In genomic region chr10:125547010-125547650, GRCh38 we compare ENCODE assay signal across 32 cellular contexts.
"Had no signal": no experiment of that assay in that cellular context is flagged by ENCODE, and none has a peak within 500 bp of the region (broad histone marks: within the 10 kb centered on the region; RNA-seq: fewer than 3 reads in every experiment).

No MANE protein-coding gene starts in this region.

- H3K27ac ChIP-seq: adrenal gland, body of pancreas, colonic mucosa, foreskin keratinocyte, gastroesophageal sphincter, heart right ventricle, hepatocyte, WERI-Rb-1 had no signal

- H3K9me3 ChIP-seq: adrenal gland, body of pancreas, colonic mucosa had no signal

- H3K9me3 Mint-ChIP-seq: activated CD4-positive, alpha-beta memory T cell treated with anti-CD3 and anti-CD28 coated beads, Interleukin-2, amount 10 ng/mL, durations not matched to agents 7 days and 5 days; activated CD4-positive, alpha-beta T cell treated with anti-CD3 and anti-CD28 coated beads, Interleukin-2, amount 10 ng/mL, durations not matched to agents 7 days and 5 days; activated naive CD4-positive, alpha-beta T cell treated with anti-CD3 and anti-CD28 coated beads for 36 hours; activated naive CD4-positive, alpha-beta T cell treated with anti-CD3 and anti-CD28 coated beads, Interleukin-2, amount 50 U/mL, for 24 hours; activated naive CD8-positive, alpha-beta T cell treated with anti-CD3 and anti-CD28 coated beads for 36 hours; activated naive CD8-positive, alpha-beta T cell treated with anti-CD3 and anti-CD28 coated beads, Interleukin-2, amount 50 U/mL, for 24 hours; activated T-cell treated with anti-CD3 and anti-CD28 coated beads, Interleukin-2, amount 50 U/mL, for 4 hours; activated T-helper 17 cell treated with anti-CD3 and anti-CD28 coated beads, Interleukin-2, amount 50 U/mL, for 72 hours; T-helper 2 cell treated with Interferon-gamma antibody and Interleukin-4, amounts not matched to agents 5 μg/mL and 100 μg/mL, for 36 hours had no signal

- DNase-seq: activated CD4-positive, alpha-beta memory T cell treated with anti-CD3 and anti-CD28 coated beads, Interleukin-2, amount 10 ng/mL, durations not matched to agents 7 days and 5 days; activated CD4-positive, alpha-beta T cell treated with anti-CD3 and anti-CD28 coated beads for 1 hour; activated CD4-positive, alpha-beta T cell treated with anti-CD3 and anti-CD28 coated beads for 4 hours; activated CD4-positive, alpha-beta T cell treated with anti-CD3 and anti-CD28 coated beads, Interleukin-2, amount 10 ng/mL, durations not matched to agents 7 days and 5 days; activated CD4-positive, alpha-beta T cell treated with anti-CD3 and anti-CD28 coated beads, Interleukin-2, amount 50 U/mL, for 4 hours; activated CD4-positive, CD25-positive, alpha-beta regulatory T cell; activated CD8-positive, alpha-beta memory T cell treated with anti-CD3 and anti-CD28 coated beads, Interleukin-2, amount 50 U/mL, for 48 hours; activated effector memory CD4-positive, alpha-beta T cell treated with Interleukin-2 at 50 U/mL for 16 hours; activated naive CD4-positive, alpha-beta T cell treated with anti-CD3 and anti-CD28 coated beads for 36 hours; activated naive CD8-positive, alpha-beta T cell treated with anti-CD3 and anti-CD28 coated beads for 36 hours; activated naive CD8-positive, alpha-beta T cell treated with anti-CD3 and anti-CD28 coated beads, Interleukin-2, amount 50 U/mL, for 24 hours; activated T-cell treated with anti-CD3 and anti-CD28 coated beads for 4 hours; activated T-cell treated with anti-CD3 and anti-CD28 coated beads, Interleukin-2, amount 50 U/mL, for 4 hours; adrenal gland; amygdala; aorta; body of pancreas; caudate nucleus; cerebellar nuclear complex; colonic mucosa; effector CD8-positive, alpha-beta T cell; foreskin keratinocyte; heart right ventricle; T-helper 1 cell; T-helper 17 cell; T1000; WERI-Rb-1 had no signal

- H3K4me3 Mint-ChIP-seq: activated CD4-positive, alpha-beta memory T cell treated with anti-CD3 and anti-CD28 coated beads, Interleukin-2, amount 10 ng/mL, durations not matched to agents 7 days and 5 days; activated CD4-positive, alpha-beta T cell treated with anti-CD3 and anti-CD28 coated beads, Interleukin-2, amount 10 ng/mL, durations not matched to agents 7 days and 5 days; activated naive CD4-positive, alpha-beta T cell treated with anti-CD3 and anti-CD28 coated beads for 36 hours; activated naive CD4-positive, alpha-beta T cell treated with anti-CD3 and anti-CD28 coated beads, Interleukin-2, amount 50 U/mL, for 24 hours; activated naive CD8-positive, alpha-beta T cell treated with anti-CD3 and anti-CD28 coated beads for 36 hours; activated naive CD8-positive, alpha-beta T cell treated with anti-CD3 and anti-CD28 coated beads, Interleukin-2, amount 50 U/mL, for 24 hours; activated T-cell treated with anti-CD3 and anti-CD28 coated beads, Interleukin-2, amount 50 U/mL, for 4 hours; activated T-helper 17 cell treated with anti-CD3 and anti-CD28 coated beads, Interleukin-2, amount 50 U/mL, for 72 hours; T-helper 17 cell; T-helper 2 cell treated with Interferon-gamma antibody and Interleukin-4, amounts not matched to agents 5 μg/mL and 100 μg/mL, for 36 hours had no signal

- H3K4me1 ChIP-seq: adrenal gland, body of pancreas, colonic mucosa, foreskin keratinocyte, gastroesophageal sphincter, heart right ventricle had no signal

- H3K4me1 Mint-ChIP-seq: activated CD4-positive, alpha-beta memory T cell treated with anti-CD3 and anti-CD28 coated beads, Interleukin-2, amount 10 ng/mL, durations not matched to agents 7 days and 5 days; activated CD4-positive, alpha-beta T cell treated with anti-CD3 and anti-CD28 coated beads, Interleukin-2, amount 10 ng/mL, durations not matched to agents 7 days and 5 days; activated naive CD4-positive, alpha-beta T cell treated with anti-CD3 and anti-CD28 coated beads, Interleukin-2, amount 50 U/mL, for 24 hours; activated naive CD8-positive, alpha-beta T cell treated with anti-CD3 and anti-CD28 coated beads for 36 hours; activated naive CD8-positive, alpha-beta T cell treated with anti-CD3 and anti-CD28 coated beads, Interleukin-2, amount 50 U/mL, for 24 hours; activated T-helper 17 cell treated with anti-CD3 and anti-CD28 coated beads, Interleukin-2, amount 50 U/mL, for 72 hours; T-helper 17 cell had no signal

- H3K36me3 ChIP-seq: adrenal gland, colonic mucosa, gastroesophageal sphincter, heart right ventricle, WERI-Rb-1 had no signal

- H3K27me3 Mint-ChIP-seq: activated CD4-positive, alpha-beta memory T cell treated with anti-CD3 and anti-CD28 coated beads, Interleukin-2, amount 10 ng/mL, durations not matched to agents 7 days and 5 days; activated CD4-positive, alpha-beta T cell treated with anti-CD3 and anti-CD28 coated beads, Interleukin-2, amount 10 ng/mL, durations not matched to agents 7 days and 5 days; activated naive CD8-positive, alpha-beta T cell treated with anti-CD3 and anti-CD28 coated beads, Interleukin-2, amount 50 U/mL, for 24 hours; activated T-helper 17 cell treated with anti-CD3 and anti-CD28 coated beads, Interleukin-2, amount 50 U/mL, for 72 hours; T-helper 17 cell had no signal

- H3K4me3 ChIP-seq: adrenal gland, body of pancreas, colonic mucosa, gastroesophageal sphincter, heart right ventricle, hepatocyte had no signal

- H3K27ac Mint-ChIP-seq: activated CD4-positive, alpha-beta memory T cell treated with anti-CD3 and anti-CD28 coated beads, Interleukin-2, amount 10 ng/mL, durations not matched to agents 7 days and 5 days; activated CD4-positive, alpha-beta T cell treated with anti-CD3 and anti-CD28 coated beads, Interleukin-2, amount 10 ng/mL, durations not matched to agents 7 days and 5 days; activated naive CD4-positive, alpha-beta T cell treated with anti-CD3 and anti-CD28 coated beads for 36 hours; activated naive CD4-positive, alpha-beta T cell treated with anti-CD3 and anti-CD28 coated beads, Interleukin-2, amount 50 U/mL, for 24 hours; activated naive CD8-positive, alpha-beta T cell treated with anti-CD3 and anti-CD28 coated beads for 36 hours; activated naive CD8-positive, alpha-beta T cell treated with anti-CD3 and anti-CD28 coated beads, Interleukin-2, amount 50 U/mL, for 24 hours; activated T-helper 17 cell treated with anti-CD3 and anti-CD28 coated beads, Interleukin-2, amount 50 U/mL, for 72 hours; T-helper 17 cell; T-helper 2 cell treated with Interferon-gamma antibody and Interleukin-4, amounts not matched to agents 5 μg/mL and 100 μg/mL, for 36 hours had no signal

- H3K27me3 ChIP-seq: body of pancreas, colonic mucosa, foreskin keratinocyte had no signal

- H3K36me3 Mint-ChIP-seq: activated naive CD4-positive, alpha-beta T cell treated with anti-CD3 and anti-CD28 coated beads, Interleukin-2, amount 50 U/mL, for 24 hours; activated naive CD8-positive, alpha-beta T cell treated with anti-CD3 and anti-CD28 coated beads for 36 hours had no signal
